In the genomic region with DNA sequence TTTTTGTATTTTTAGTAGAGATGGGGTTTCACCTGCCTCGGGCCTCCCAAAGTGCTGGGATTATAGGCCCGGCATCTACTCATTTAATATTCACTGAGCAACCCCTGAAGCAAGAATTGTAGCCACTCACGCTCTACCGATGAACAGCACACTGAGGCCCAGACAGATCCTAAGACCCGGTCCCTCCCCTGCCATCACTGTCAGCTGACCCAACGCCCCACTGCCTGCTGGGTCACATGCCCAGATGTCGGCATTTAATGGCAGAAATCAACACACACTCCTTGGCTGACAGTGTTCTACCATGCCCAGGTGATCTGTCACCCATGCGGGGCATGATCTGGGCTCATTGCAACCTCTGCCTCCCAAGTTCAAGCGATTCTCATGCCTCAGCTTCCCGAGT, we compare ENCODE assay signal across 1 cellular context.
TF ChIP-seq lines count a peak whose summit lies in the region.

No MANE protein-coding gene starts in this region.

TF ChIP-seq in GM23338, 12 proteins besides CTCF, POLR2A, EP300 and RAD21 (continued from another document):
- TF ChIP-seq, protein P1, sequence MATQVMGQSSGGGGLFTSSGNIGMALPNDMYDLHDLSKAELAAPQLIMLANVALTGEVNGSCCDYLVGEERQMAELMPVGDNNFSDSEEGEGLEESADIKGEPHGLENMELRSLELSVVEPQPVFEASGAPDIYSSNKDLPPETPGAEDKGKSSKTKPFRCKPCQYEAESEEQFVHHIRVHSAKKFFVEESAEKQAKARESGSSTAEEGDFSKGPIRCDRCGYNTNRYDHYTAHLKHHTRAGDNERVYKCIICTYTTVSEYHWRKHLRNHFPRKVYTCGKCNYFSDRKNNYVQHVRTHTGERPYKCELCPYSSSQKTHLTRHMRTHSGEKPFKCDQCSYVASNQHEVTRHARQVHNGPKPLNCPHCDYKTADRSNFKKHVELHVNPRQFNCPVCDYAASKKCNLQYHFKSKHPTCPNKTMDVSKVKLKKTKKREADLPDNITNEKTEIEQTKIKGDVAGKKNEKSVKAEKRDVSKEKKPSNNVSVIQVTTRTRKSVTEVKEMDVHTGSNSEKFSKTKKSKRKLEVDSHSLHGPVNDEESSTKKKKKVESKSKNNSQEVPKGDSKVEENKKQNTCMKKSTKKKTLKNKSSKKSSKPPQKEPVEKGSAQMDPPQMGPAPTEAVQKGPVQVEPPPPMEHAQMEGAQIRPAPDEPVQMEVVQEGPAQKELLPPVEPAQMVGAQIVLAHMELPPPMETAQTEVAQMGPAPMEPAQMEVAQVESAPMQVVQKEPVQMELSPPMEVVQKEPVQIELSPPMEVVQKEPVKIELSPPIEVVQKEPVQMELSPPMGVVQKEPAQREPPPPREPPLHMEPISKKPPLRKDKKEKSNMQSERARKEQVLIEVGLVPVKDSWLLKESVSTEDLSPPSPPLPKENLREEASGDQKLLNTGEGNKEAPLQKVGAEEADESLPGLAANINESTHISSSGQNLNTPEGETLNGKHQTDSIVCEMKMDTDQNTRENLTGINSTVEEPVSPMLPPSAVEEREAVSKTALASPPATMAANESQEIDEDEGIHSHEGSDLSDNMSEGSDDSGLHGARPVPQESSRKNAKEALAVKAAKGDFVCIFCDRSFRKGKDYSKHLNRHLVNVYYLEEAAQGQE (IDR thresholded peaks at IDR 0.05; ENCODE audit: unreplicated experiment) = no peak
- TF ChIP-seq STAT1 (IDR thresholded peaks at IDR 0.05; ENCODE audit: unreplicated experiment) = no peak
TF ChIP-seq in GM23338: peak in this region for 0.
